Comparison of ENCODE assay signal across 8 cellular contexts in the genomic region with DNA sequence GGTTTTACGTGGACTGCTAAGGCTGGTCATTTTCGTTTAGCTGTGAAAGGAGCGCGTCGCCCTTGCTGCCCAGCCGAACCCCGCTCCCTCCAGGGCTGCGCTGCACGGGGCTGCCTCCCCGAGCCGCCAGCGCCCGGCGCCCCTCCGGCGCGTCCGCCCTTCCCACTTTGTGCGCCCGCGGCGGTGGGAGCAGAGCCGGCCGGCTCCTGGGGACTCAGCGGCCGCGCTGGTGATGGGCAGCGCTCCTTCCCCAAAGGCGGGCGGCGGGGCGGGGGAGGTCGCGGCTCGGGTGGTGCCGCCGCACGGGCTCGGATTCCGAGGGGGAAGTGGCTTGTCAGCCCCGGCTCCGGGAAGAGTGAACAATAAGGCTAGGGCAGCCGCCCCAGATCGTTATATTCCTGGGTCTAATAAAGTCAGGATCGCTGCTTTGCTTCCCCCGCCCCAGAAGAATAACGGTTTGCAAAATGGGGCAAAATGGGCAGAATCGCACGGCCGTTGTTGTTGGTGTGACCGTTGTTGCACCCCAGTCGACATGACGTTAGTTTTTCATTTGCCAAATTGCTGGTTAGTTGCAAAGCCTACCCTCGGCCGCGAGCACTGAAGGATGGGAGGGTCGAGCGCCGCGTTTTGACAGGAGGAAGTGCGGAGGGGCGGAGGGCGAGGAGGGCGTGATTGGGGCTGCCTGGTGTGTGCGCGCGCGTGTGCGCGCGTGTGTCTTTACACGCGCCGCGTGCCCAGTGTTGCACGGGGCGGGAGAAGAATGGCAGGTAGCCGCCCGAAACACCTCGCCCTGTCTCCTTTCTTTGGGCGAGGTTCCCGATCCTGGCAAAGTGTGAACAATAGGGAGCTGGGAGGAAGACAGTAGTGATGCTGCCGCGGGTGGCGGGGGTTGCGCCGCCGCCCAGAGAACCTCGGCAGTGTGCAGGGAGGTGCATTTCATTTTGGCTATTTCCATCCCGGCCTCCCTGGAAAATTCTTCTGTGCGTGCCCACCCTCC. TPM values are rescaled to one million over a fixed set of nuclear protein-coding genes. Genes with fewer than 3 reads are reported as not detected.
DNase-seq lines count a peak whose midpoint lies in the region; ATAC-seq and TF ChIP-seq lines count a peak whose summit lies in the region.

No MANE protein-coding gene starts in this region.

- H3K27ac ChIP-seq in RWPE2 (ENCODE audit: poor library complexity, severe bottlenecking) (no peak overlapping the region), mesodermal cell (ENCODE audit: low read depth, low read length, severe bottlenecking) (peak overlapping the region; percentile 36), thyroid gland (peak overlapping the region in 1 of 3 donors; percentile 71)
- no peak overlapping the region for H3K27ac ChIP-seq in effector memory CD4-positive, alpha-beta T cell (ENCODE audit: insufficient read depth, low read length, poor library complexity, severe bottlenecking)

- H3K4me3 ChIP-seq in AG10803 (ENCODE audit: low read length) (peak overlapping the region; percentile 67), H7 (ENCODE audit: insufficient read depth, low read depth, low read length) (peak overlapping the region; percentile 57), RWPE2 (ENCODE audit: severe bottlenecking) (no peak overlapping the region), mesodermal cell (ENCODE audit: extremely low read depth, insufficient read depth, low read length, poor library complexity, severe bottlenecking) (peak overlapping the region; percentile 52), thyroid gland (replicated peaks in 1 of 3) (peak overlapping the region; percentile 48 to 74 (median 67))
- peak overlapping the region; percentile 40 for H3K4me3 ChIP-seq in effector memory CD4-positive, alpha-beta T cell (ENCODE audit: insufficient read depth, low read depth, low read length, poor library complexity, severe bottlenecking)

- H3K9me3 ChIP-seq in RWPE2 (ENCODE audit: severe bottlenecking) = no peaks in the 10 kb centered on the region
- H3K9me3 ChIP-seq in effector memory CD4-positive, alpha-beta T cell (ENCODE audit: control insufficient read depth, low read length) = no peaks in the 10 kb centered on the region
- H3K9me3 ChIP-seq in mesodermal cell (ENCODE audit: control insufficient read depth, low read length) = no peaks in the 10 kb centered on the region
- H3K9me3 ChIP-seq in thyroid gland = no peaks in the 10 kb centered on the region

- 0% methylated on average over 72 to 81 of the region's 91 CpGs for WGBS in mesodermal cell (ENCODE audit: insufficient coverage in 2 of 2), 2 experiments
- WGBS in thyroid gland, 2 donors = 1% methylated on average over 66 to 79 of the region's 91 CpGs

- H3K27me3 ChIP-seq in H7 (ENCODE audit: control insufficient read depth, insufficient read depth, low read length) = peaks cover 29% of the 10 kb centered on the region
- peaks cover 100% of the 10 kb centered on the region for H3K27me3 ChIP-seq in RWPE2 (ENCODE audit: insufficient read depth, poor library complexity, severe bottlenecking)
- H3K27me3 ChIP-seq in effector memory CD4-positive, alpha-beta T cell (replicated peaks; ENCODE audit: control insufficient read depth, insufficient read depth, low read length, poor library complexity, severe bottlenecking) = peaks cover 25% of the 10 kb centered on the region
- H3K27me3 ChIP-seq in thyroid gland = no peaks in the 10 kb centered on the region

- H3K4me1 ChIP-seq in RWPE2 (ENCODE audit: insufficient read depth, poor library complexity, severe bottlenecking) = no peaks in the 10 kb centered on the region
- peaks cover 9% of the 10 kb centered on the region for H3K4me1 ChIP-seq in effector memory CD4-positive, alpha-beta T cell (ENCODE audit: control insufficient read depth, insufficient read depth, low read length, poor library complexity, severe bottlenecking)
- peaks cover 16% of the 10 kb centered on the region for H3K4me1 ChIP-seq in mesodermal cell (ENCODE audit: control insufficient read depth, insufficient read depth, low read length, poor library complexity, severe bottlenecking)
- peaks cover 11 to 21% of the 10 kb centered on the region in 2 donors for H3K4me1 ChIP-seq in thyroid gland

- no peaks in the 10 kb centered on the region for H3K36me3 ChIP-seq in H7 (replicated peaks; ENCODE audit: control insufficient read depth, insufficient read depth, low read length)
- H3K36me3 ChIP-seq in RWPE2 (ENCODE audit: low read depth) = no peaks in the 10 kb centered on the region
- H3K36me3 ChIP-seq in effector memory CD4-positive, alpha-beta T cell (ENCODE audit: control insufficient read depth, insufficient read depth, low read length) = no peaks in the 10 kb centered on the region
- no peaks in the 10 kb centered on the region for H3K36me3 ChIP-seq in mesodermal cell (ENCODE audit: control insufficient read depth, insufficient read depth, low read length)
- H3K36me3 ChIP-seq in thyroid gland = no peaks in the 10 kb centered on the region

- 0 out of 3 replicates have a peak, but pooled peaks have one; percentile 6 for ATAC-seq in RWPE2 (ENCODE audit: low read depth)
- no peak for ATAC-seq in HG03469 (IDR thresholded peaks at IDR 0.05; ENCODE audit: unreplicated experiment)

- TF ChIP-seq POLR2A in thyroid gland (IDR thresholded peaks at IDR 0.05) = no peak

- DNase-seq in AG10803 (ENCODE audit: low read depth) (no peak), H7 (peak; percentile 65), RWPE2 (ENCODE audit: low spot score) (no peak), thyroid gland (peak; percentile 18 to 25), cerebellar nuclear complex (lab: John Stamatoyannopoulos, UW) (no peak)
- DNase-seq in effector memory CD4-positive, alpha-beta T cell = no peak

- intact Hi-C loops in thyroid gland (cut with DNase I) = no loop called here

- TF ChIP-seq CTCF in AG10803 (conservative IDR thresholded peaks at IDR 0.05; ENCODE audit: low read length) (no peak), RWPE2 (IDR thresholded peaks at IDR 0.05; ENCODE audit: poor library complexity, severe bottlenecking) (no peak), thyroid gland (IDR thresholded peaks at IDR 0.05) (no peak)

RNA-seq across cellular contexts. Expression of a gene that starts 0.8 kb away (rescaled TPM):
- total RNA-seq in H7 (2014; rRNA removed; shearing (Covaris generic)) = 5.7 and 7.1 TPM in 2 replicates
- polyA plus RNA-seq in mesodermal cell (2013, experiment 1 of 2) = 32.2 TPM
- 29.0 TPM for polyA plus RNA-seq in mesodermal cell (2013, experiment 2 of 2)
- total RNA-seq in thyroid gland = 100 to 1,000 TPM in 3 of 4 donors, 10 to 100 TPM in 1; 94.8 to 195 (median 150) TPM

Comparison
In these comparisons a context has a peak if more than half of its experiments do, and no peak if none do; other contexts are left out.
1. DNase-seq: peak in H7 (single experiment) and thyroid gland (2 of 2); none in AG10803 (single experiment), RWPE2 (single experiment), effector memory CD4-positive, alpha-beta T cell (0 of 3) and cerebellar nuclear complex (0 of 2).
2. RNA of a gene that starts 0.8 kb away (total RNA-seq): 94.8 to 195 TPM in thyroid gland; 5.7 to 7.1 TPM in H7; every median in the first group is over 10 times any median in the second.